In the genomic region with DNA sequence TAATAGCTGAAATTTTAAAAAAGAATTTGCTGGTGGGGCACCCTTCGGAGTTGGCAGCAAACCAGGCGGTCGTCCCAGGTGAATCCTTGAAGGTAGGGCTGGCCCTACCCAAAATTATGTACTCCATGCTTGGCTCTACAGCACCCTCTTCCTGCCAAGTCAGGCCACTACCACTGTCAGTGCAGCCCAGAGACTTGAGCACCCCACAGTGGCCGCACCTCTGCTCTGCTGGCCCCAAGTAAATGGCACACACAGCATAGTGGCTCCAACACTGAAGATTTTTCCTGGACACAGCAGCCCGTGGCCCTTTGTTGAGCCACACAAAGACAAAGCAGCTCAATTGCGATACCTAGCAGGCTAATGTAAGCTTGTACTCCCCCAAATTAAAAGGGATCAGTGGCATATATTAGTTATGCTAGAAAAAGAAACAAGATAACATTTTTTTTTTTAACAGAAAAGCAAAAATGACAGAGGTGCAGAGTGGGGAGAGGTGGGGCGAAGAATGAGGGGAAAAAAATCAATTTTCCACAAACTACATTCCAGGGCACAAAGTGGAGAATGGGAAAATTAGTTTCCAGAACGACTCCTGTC, we compare ENCODE assay signal across 8 cellular contexts.
DNase-seq lines count a peak whose midpoint lies in the region; ATAC-seq, FAIRE-seq and TF ChIP-seq lines count a peak whose summit lies in the region.

No MANE protein-coding gene starts in this region.

- H3K27me3 ChIP-seq in SK-N-SH (ENCODE audit: insufficient read depth) (no peaks in the 10 kb centered on the region), right lobe of liver (no peaks in the 10 kb centered on the region)

- POLR2A ChIA-PET in SK-N-SH (lab: Yijun Ruan, JAX) = no interaction called here

- H3K27me3 Mint-ChIP-seq in brain = peaks cover 16% of the 10 kb centered on the region

- H3K4me2 ChIP-seq in SK-N-SH = no peak overlapping the region

- H3K4me3 ChIP-seq in SK-N-SH (ENCODE audit: low read depth in 2 of 2, low read length in 1 of 2) (no peak overlapping the region), right lobe of liver (no peak overlapping the region)

- peak; percentile 77 for FAIRE-seq in GM18507 (lab: Jason Lieb, UNC)

- peak; percentile 72 for TF ChIP-seq RAD21 in SK-N-SH (IDR thresholded peaks at IDR 0.05; ENCODE audit: low read length)

- 78% methylated on average over 8 of the region's 8 CpGs for WGBS in SK-N-SH (ENCODE audit: low lambda C conversion rate)
- 76% methylated on average over 7 of the region's 8 CpGs for WGBS in right lobe of liver (ENCODE audit: insufficient coverage, low coverage, low lambda C conversion rate, missing lambda C conversion rate)

- TF ChIP-seq EP300 in SK-N-SH (IDR thresholded peaks at IDR 0.05; ENCODE audit: borderline replicate concordance in 1 of 2, low read depth in 1 of 2, low read length in 1 of 2) = no peak

- no peak for TF ChIP-seq POLR2A in right lobe of liver (IDR thresholded peaks at IDR 0.05)

- H3K79me2 ChIP-seq in SK-N-SH (ENCODE audit: insufficient read depth) = no peaks in the 10 kb centered on the region

- no peak overlapping the region for H2AFZ ChIP-seq in SK-N-SH (ENCODE audit: low read depth)

- ATAC-seq in HG03378 (IDR thresholded peaks at IDR 0.05; ENCODE audit: unreplicated experiment) (peak; percentile 53), right lobe of liver (peak; percentile 71 to 85 (median 80))

- no peaks in the 10 kb centered on the region for H4K20me1 ChIP-seq in SK-N-SH (ENCODE audit: insufficient read depth)

- H3K27ac Mint-ChIP-seq in brain = no peak overlapping the region

- peaks cover 31 to 43% (median 35%) of the 10 kb centered on the region in 5 experiments for H3K9me3 Mint-ChIP-seq in brain

- H3K4me1 ChIP-seq in SK-N-SH (ENCODE audit: control insufficient read depth in 1 of 2, insufficient read depth in 2 of 2, low read depth in 1 of 2, low read length in 1 of 2) = peaks cover 13 to 22% of the 10 kb centered on the region in 2 experiments; a peak in 2 of 4 replicates
- H3K4me1 ChIP-seq in right lobe of liver = no peaks in the 10 kb centered on the region

- no peak overlapping the region for H3K4me3 Mint-ChIP-seq in brain

- H3K27ac ChIP-seq in SK-N-SH (ENCODE audit: low read depth in 2 of 2, low read length in 1 of 2) (no peak overlapping the region), right lobe of liver (no peak overlapping the region)

- H3K4me1 Mint-ChIP-seq in brain = peaks cover 7% of the 10 kb centered on the region

- DNase-seq in AG09319 (ENCODE audit: extremely low read depth, low read depth) = no peak
- DNase-seq in GM18507 (ENCODE audit: extremely low spot score, insufficient read length, low read depth) = no peak
- peak; percentile 70 for DNase-seq in SK-N-SH
- peak in 1 of 3 donors; percentile 50 for DNase-seq in right lobe of liver
- DNase-seq in superior temporal gyrus (ENCODE audit: extremely low spot score) = no peak
- DNase-seq in hypothalamus (lab: John Stamatoyannopoulos, UW) = no peak

- H3K36me3 ChIP-seq in SK-N-SH (replicated peaks in 1 of 2; ENCODE audit: control insufficient read depth in 1 of 2, insufficient read depth in 2 of 2, low read length in 1 of 2) (no peaks in the 10 kb centered on the region), right lobe of liver (no peaks in the 10 kb centered on the region)

- peak; percentile 58 for TF ChIP-seq CTCF in AG09319 (IDR thresholded peaks at IDR 0.05; ENCODE audit: low read depth, low read length)
- peak; percentile 62 for TF ChIP-seq CTCF in SK-N-SH (IDR thresholded peaks at IDR 0.05)
- peak; percentile 26 to 63 for TF ChIP-seq CTCF in brain (conservative IDR thresholded peaks at IDR 0.05)
- TF ChIP-seq CTCF in right lobe of liver (IDR thresholded peaks at IDR 0.05) = peak; percentile 46 to 61 (median 46)

- peaks cover 7% of the 10 kb centered on the region; the same call in 1 of the 2 replicates for H3K9me3 ChIP-seq in SK-N-SH
- H3K9me3 ChIP-seq in right lobe of liver = no peaks in the 10 kb centered on the region

- H3K9me2 ChIP-seq in SK-N-SH = no peaks in the 10 kb centered on the region

- intact Hi-C loops in right lobe of liver (cut with DNase I) = no loop called here

- H3F3A ChIP-seq in SK-N-SH (replicated peaks; ENCODE audit: insufficient read depth) = peaks cover 3% of the 10 kb centered on the region

- CTCF ChIA-PET in SK-N-SH (lab: Yijun Ruan, JAX) = interaction anchor here (0.6 to 1.9 kb wide), 13 partner anchors 9 to 990 kb away, joined by 3 to 14 read pairs (median 3); no protein-coding TSS in a partner anchor

- H3K36me3 Mint-ChIP-seq in brain = peaks cover 5% of the 10 kb centered on the region

- H3K9ac ChIP-seq in SK-N-SH = no peak overlapping the region

TF ChIP-seq in SK-N-SH, 30 proteins besides CTCF, POLR2A, EP300 and RAD21:
- no peak for TF ChIP-seq GATA2 (CRISPR knock-in tag; IDR thresholded peaks at IDR 0.05)
- TF ChIP-seq TEAD4 (IDR thresholded peaks at IDR 0.05; ENCODE audit: borderline replicate concordance, insufficient read depth) = no peak
- no peak for TF ChIP-seq SIN3A (IDR thresholded peaks at IDR 0.05; ENCODE audit: borderline replicate concordance, low read depth, low read length)
- TF ChIP-seq SMC3 (IDR thresholded peaks at IDR 0.05; ENCODE audit: low read depth, low read length) = peak; percentile 74
- no peak for TF ChIP-seq USF1 (IDR thresholded peaks at IDR 0.05; ENCODE audit: borderline replicate concordance, low read depth)
- TF ChIP-seq, protein P1, sequence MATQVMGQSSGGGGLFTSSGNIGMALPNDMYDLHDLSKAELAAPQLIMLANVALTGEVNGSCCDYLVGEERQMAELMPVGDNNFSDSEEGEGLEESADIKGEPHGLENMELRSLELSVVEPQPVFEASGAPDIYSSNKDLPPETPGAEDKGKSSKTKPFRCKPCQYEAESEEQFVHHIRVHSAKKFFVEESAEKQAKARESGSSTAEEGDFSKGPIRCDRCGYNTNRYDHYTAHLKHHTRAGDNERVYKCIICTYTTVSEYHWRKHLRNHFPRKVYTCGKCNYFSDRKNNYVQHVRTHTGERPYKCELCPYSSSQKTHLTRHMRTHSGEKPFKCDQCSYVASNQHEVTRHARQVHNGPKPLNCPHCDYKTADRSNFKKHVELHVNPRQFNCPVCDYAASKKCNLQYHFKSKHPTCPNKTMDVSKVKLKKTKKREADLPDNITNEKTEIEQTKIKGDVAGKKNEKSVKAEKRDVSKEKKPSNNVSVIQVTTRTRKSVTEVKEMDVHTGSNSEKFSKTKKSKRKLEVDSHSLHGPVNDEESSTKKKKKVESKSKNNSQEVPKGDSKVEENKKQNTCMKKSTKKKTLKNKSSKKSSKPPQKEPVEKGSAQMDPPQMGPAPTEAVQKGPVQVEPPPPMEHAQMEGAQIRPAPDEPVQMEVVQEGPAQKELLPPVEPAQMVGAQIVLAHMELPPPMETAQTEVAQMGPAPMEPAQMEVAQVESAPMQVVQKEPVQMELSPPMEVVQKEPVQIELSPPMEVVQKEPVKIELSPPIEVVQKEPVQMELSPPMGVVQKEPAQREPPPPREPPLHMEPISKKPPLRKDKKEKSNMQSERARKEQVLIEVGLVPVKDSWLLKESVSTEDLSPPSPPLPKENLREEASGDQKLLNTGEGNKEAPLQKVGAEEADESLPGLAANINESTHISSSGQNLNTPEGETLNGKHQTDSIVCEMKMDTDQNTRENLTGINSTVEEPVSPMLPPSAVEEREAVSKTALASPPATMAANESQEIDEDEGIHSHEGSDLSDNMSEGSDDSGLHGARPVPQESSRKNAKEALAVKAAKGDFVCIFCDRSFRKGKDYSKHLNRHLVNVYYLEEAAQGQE (IDR thresholded peaks at IDR 0.05; ENCODE audit: low read depth, low read length) = no peak
TF ChIP-seq in SK-N-SH: peak in this region for 1.
